ENCODE assay signal across 29 cellular contexts in genomic region chr4:74999714-75000309, GRCh38.
"Had no signal": no experiment of that assay in that cellular context is flagged by ENCODE, and none has a peak within 500 bp of the region (broad histone marks: within the 10 kb centered on the region; RNA-seq: fewer than 3 reads in every experiment).

No MANE protein-coding gene starts in this region.

- H3K36me3 ChIP-seq: colonic mucosa, gastrocnemius medialis, heart left ventricle, lower lobe of right lung, sigmoid colon, vagina had no signal

- H3K4me3 ChIP-seq: colonic mucosa, dorsolateral prefrontal cortex, gastrocnemius medialis, heart left ventricle, lower lobe of right lung, mucosa of descending colon, sigmoid colon, smooth muscle cell, testis, vagina had no signal

- H3K27me3 ChIP-seq: colonic mucosa, gastrocnemius medialis, heart left ventricle, sigmoid colon, testis, vagina had no signal

- FAIRE-seq: astrocyte, endothelial cell of umbilical vein had no signal

- H3K4me1 ChIP-seq: colonic mucosa, lower lobe of right lung, sigmoid colon, testis, vagina had no signal

- H3K4me2 ChIP-seq: smooth muscle cell had no signal

- ATAC-seq: activated CD4-positive, alpha-beta T cell treated with anti-CD3 and anti-CD28 coated beads for 36 hours; effector memory CD8-positive, alpha-beta T cell; esophagus mucosa; gastrocnemius medialis; left colon; lower lobe of right lung; mucosa of descending colon; stimulated activated memory B cell treated with anti-CD40 and anti-IgM and Interleukin-4, amounts not matched to agents 10 μg/mL and 1 μg/mL and 100 μg/mL, for 72 hours had no signal

- H3K9me3 ChIP-seq: colonic mucosa, gastrocnemius medialis, heart left ventricle, lower lobe of right lung, mucosa of descending colon, sigmoid colon, testis, vagina had no signal

- DNase-seq: activated B cell treated with CpG ODN at 0.5 μM for 24 hours; activated CD4-positive, alpha-beta T cell treated with anti-CD3 and anti-CD28 coated beads for 36 hours; activated CD4-positive, alpha-beta T cell treated with anti-CD3 and anti-CD28 coated beads, Interleukin-2, amount 50 U/mL, for 48 hours; activated naive CD4-positive, alpha-beta T cell treated with Interleukin-2 at 50 U/mL for 16 hours; activated naive CD8-positive, alpha-beta T cell treated with anti-CD3 and anti-CD28 coated beads for 36 hours; activated T-cell treated with anti-CD3 and anti-CD28 coated beads, Interleukin-2, amount 50 U/mL, for 48 hours; colonic mucosa; dorsolateral prefrontal cortex; effector memory CD8-positive, alpha-beta T cell; gastrocnemius medialis; heart left ventricle; islet precursor cell; left colon; lower lobe of right lung; mesendoderm; mucosa of descending colon; naive B cell; occipital lobe; sigmoid colon; stimulated activated CD4-positive, alpha-beta T cell treated with anti-CD3 and anti-CD28 coated beads, Interleukin-15, amount 100 ng/mL, for 24 hours; T-helper 9 cell; testis; trophoblast cell had no signal

- H3K27ac ChIP-seq: colonic mucosa, gastrocnemius medialis, lower lobe of right lung, sigmoid colon, testis, vagina had no signal
